8 cellular contexts compared by ENCODE assay signal in the genomic region with DNA sequence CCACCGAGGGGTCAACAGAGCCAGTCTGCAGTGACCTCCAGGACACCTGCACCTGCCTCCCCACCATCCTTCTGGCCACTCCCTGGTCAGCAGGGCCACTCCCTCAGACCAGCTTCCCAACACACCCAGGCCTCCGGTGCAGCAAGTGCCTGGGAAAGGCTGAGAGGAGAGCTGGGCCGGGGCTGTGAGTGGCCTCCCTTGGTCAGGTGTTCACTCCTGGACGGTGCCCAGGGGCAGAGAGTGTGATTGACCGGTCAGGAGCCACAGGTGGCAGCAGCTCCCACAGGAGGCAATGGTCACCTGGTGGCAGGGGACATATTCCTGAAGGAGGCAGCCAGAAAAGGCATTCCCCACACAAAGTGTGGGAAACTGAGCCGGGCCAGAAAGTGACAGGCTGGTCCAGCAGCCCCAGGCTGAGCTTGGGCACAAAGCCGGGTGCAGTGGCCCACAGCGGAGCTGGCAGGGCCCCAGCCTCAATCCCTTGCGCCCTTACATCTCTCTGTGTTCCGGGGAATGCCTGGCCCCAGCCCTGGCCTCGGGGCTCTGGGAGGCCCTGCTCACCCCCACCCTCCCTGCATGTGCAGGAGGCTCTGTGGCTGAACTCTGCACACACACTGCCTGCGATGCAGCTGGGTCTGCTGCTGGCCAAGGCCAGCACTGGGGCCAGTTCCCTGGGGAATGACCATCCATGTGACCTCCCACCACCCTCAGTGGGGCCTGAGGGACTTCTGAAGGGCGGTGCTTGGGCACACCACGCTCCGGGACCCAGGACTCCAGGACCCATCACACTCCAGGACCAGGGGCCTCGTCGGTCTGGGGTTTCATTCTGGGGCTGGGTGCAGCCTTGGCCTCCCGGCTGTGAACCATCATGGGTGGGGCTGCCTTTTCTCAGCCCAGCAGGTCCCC. TPM values are rescaled to one million over a fixed set of nuclear protein-coding genes. Genes with fewer than 3 reads are reported as not detected.
DNase-seq lines count a peak whose midpoint lies in the region; ATAC-seq and TF ChIP-seq lines count a peak whose summit lies in the region.
"Had no signal": no experiment of that assay in that cellular context is flagged by ENCODE, and none has a peak within 500 bp of the region (broad histone marks: within the 10 kb centered on the region; RNA-seq: fewer than 3 reads in every experiment).

No MANE protein-coding gene starts in this region.

- H3K27ac Mint-ChIP-seq in activated B cell treated with CpG ODN at 0.5 μM for 24 hours, result peak overlapping the region; percentile 83

- ATAC-seq in activated B cell treated with CpG ODN at 0.5 μM for 24 hours (ENCODE audit: low read depth), result no peak

- H3K36me3 Mint-ChIP-seq in activated B cell treated with CpG ODN at 0.5 μM for 24 hours (ENCODE audit: low read depth), result peaks cover 16% of the 10 kb centered on the region
- H3K36me3 Mint-ChIP-seq: activated naive CD8-positive, alpha-beta T cell had no signal

- intact Hi-C loops in activated B cell treated with CpG ODN at 0.5 μM for 24 hours (cut with micrococcal nuclease), result loop anchor here (10.0 kb wide), 1 partner anchor 630 kb away; no protein-coding TSS in a partner anchor

- H3K27me3 Mint-ChIP-seq in activated B cell treated with CpG ODN at 0.5 μM for 24 hours, result no peaks in the 10 kb centered on the region
- H3K27me3 Mint-ChIP-seq: activated naive CD8-positive, alpha-beta T cell had no signal

- in situ Hi-C loops in ACHN (cut with HindIII; ENCODE audit: low pct_ligation_motif_present, low pct_unique_long_range_greater_than_20kb, low sequenced_read_pairs), result no loop called here

- POLR2A ChIA-PET in activated B cell treated with CpG ODN at 0.5 μM for 24 hours (lab: Charles Lee), result interaction anchor here (28.6 to 48.2 kb wide), 3 partner anchors 3 to 29 kb away, joined by 1040 to 2404 read pairs (median 1040); a partner anchor contains a TSS

- DNase-seq in ACHN (peak; percentile 30), activated B cell treated with CpG ODN at 0.5 μM for 24 hours (no peak), medulla oblongata (ENCODE audit: extremely low spot score) (peak; percentile 56), NCI-H748 treated with DMSO at 0.1 percent for 48 hours (lab: John Stamatoyannopoulos, UW) (no peak), OCI-M2 (lab: John Stamatoyannopoulos, UW; ENCODE audit: unreplicated experiment) (no peak)
- no peak for DNase-seq in activated CD8-positive, alpha-beta memory T cell treated with anti-CD3 and anti-CD28 coated beads for 24 hours
- DNase-seq: NCI-H774 had no signal

- no peak overlapping the region for H3K4me3 Mint-ChIP-seq in activated B cell treated with CpG ODN at 0.5 μM for 24 hours
- H3K4me3 Mint-ChIP-seq: activated naive CD8-positive, alpha-beta T cell had no signal

- TF ChIP-seq CTCF in activated B cell treated with CpG ODN at 0.5 μM for 24 hours (IDR thresholded peaks at IDR 0.05), result no peak

- H3K9me3 Mint-ChIP-seq in activated B cell treated with CpG ODN at 0.5 μM for 24 hours, result no peaks in the 10 kb centered on the region

- H3K4me1 Mint-ChIP-seq in activated B cell treated with CpG ODN at 0.5 μM for 24 hours, result peaks cover 86% of the 10 kb centered on the region

- CTCF ChIA-PET in activated B cell treated with CpG ODN at 0.5 μM for 24 hours (lab: Charles Lee), result interaction anchor here (0.8 to 1.0 kb wide), 2 partner anchors 8 to 17 kb away, joined by 3 read pairs; a partner anchor contains a TSS

RNA-seq across cellular contexts. Expression of a gene that starts 1.2 kb away (rescaled TPM):
- total RNA-seq in activated B cell treated with CpG ODN at 0.5 μM for 24 hours, result 5.2 and 7.1 TPM in 2 replicates

RNA-seq across cellular contexts. Expression of a gene that starts 14.4 kb away (rescaled TPM):
- total RNA-seq in activated B cell treated with CpG ODN at 0.5 μM for 24 hours, result 166 and 181 TPM in 2 replicates

RNA-seq across cellular contexts. Expression of a gene that starts 16.4 kb away (rescaled TPM):
- 746 and 896 TPM in 2 replicates for total RNA-seq in activated B cell treated with CpG ODN at 0.5 μM for 24 hours

RNA-seq across cellular contexts. Expression of a gene that starts 23.4 kb away (rescaled TPM):
- 636 and 647 TPM in 2 replicates for total RNA-seq in activated B cell treated with CpG ODN at 0.5 μM for 24 hours

RNA-seq across cellular contexts. Expression of a gene that starts 41.9 kb away (rescaled TPM):
- 3.8 TPM in 2 replicates for total RNA-seq in activated B cell treated with CpG ODN at 0.5 μM for 24 hours

Comparison
In these comparisons a context has a peak if more than half of its experiments do, and no peak if none do; other contexts are left out.
1. DNase-seq: peak in ACHN (single experiment) and medulla oblongata (single experiment); none in activated B cell treated with CpG ODN at 0.5 μM for 24 hours (single experiment), NCI-H748 treated with DMSO at 0.1 percent for 48 hours (single experiment), activated CD8-positive, alpha-beta memory T cell treated with anti-CD3 and anti-CD28 coated beads for 24 hours (single experiment) and OCI-M2 (single experiment).